Comparison of ENCODE assay signal across 12 cellular contexts in the genomic region with DNA sequence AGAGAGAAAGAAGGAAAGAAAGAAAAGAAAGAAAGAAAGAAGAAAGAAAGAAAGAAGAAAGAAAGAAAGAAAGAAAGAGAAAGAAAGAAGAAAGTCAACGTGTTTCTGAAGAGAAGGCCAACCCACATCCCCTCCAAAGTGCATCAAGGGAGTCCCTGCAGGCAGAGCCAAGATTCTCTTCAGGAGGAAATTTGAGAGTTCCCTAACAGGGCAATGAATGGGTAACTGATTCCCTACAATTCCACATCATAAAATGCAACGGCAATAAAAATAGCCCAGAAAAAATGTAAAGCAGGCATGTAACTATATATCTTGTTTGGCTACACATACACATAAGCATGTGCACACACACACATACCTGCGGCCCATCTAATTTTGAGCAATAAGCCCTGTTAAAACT. TPM values are rescaled to one million over a fixed set of nuclear protein-coding genes. Genes with fewer than 3 reads are reported as not detected.
"Had no signal": no experiment of that assay in that cellular context is flagged by ENCODE, and none has a peak within 500 bp of the region (broad histone marks: within the 10 kb centered on the region; RNA-seq: fewer than 3 reads in every experiment).

No MANE protein-coding gene starts in this region.

RNA-seq across cellular contexts. Expression of gene SFTPA2, which starts 15.8 kb away (rescaled TPM):
- total RNA-seq: activated B cell treated with CpG ODN at 0.5 μM for 24 hours; activated CD4-positive, alpha-beta memory T cell treated with anti-CD3 and anti-CD28 coated beads for 36 hours; activated CD4-positive, alpha-beta memory T cell treated with anti-CD3 and anti-CD28 coated beads, Interleukin-2, amount 10 ng/mL, durations not matched to agents 7 days and 5 days; activated CD4-positive, alpha-beta T cell treated with anti-CD3 and anti-CD28 coated beads for 36 hours; activated CD4-positive, alpha-beta T cell treated with anti-CD3 and anti-CD28 coated beads, Interleukin-2, amount 10 ng/mL, durations not matched to agents 24 days and 14 days; activated CD4-positive, alpha-beta T cell treated with anti-CD3 and anti-CD28 coated beads, Interleukin-2, amount 10 ng/mL, durations not matched to agents 7 days and 5 days; activated CD8-positive, alpha-beta memory T cell treated with anti-CD3 and anti-CD28 coated beads for 36 hours; activated CD8-positive, alpha-beta memory T cell treated with anti-CD3 and anti-CD28 coated beads, Interleukin-2, amount 10 ng/mL, durations not matched to agents 7 days and 5 days; activated CD8-positive, alpha-beta T cell treated with anti-CD3 and anti-CD28 coated beads for 36 hours; T-helper 1 cell treated with Interleukin-12 subunit alpha and Interleukin-12 subunit beta and Interleukin-4 antibody, amounts not matched to agents 30 ng/mL and 1 ng/mL, for 36 hours; T-helper 17 cell; T-helper 2 cell treated with Interferon-gamma antibody and Interleukin-4, amounts not matched to agents 100 ng/mL and 5 ng/mL, for 36 hours had no signal
